28 cellular contexts compared by ENCODE assay signal in the genomic region with DNA sequence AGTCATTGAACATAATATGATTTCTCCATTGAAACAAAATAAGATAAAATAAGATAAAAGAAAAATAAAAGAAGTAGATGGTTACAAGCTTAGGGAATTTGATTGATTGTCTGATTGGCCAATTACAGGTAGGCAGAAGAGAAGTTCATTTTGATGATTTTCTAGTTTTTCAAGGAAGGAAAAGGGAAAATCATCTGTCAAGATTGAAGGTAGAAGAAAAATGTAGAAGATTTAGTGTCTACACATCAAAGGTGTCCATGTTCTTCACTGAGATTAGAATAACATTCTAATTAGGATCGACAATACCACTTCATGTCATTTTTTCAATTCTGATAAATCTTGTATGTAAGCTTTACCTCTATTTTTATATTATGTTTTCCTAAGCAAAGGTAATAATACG.
"Had no signal": no experiment of that assay in that cellular context is flagged by ENCODE, and none has a peak within 500 bp of the region (broad histone marks: within the 10 kb centered on the region; RNA-seq: fewer than 3 reads in every experiment).

No MANE protein-coding gene starts in this region.

- H3K9me3 ChIP-seq: stomach, suprapubic skin, testis, thoracic aorta, thyroid gland, tibial artery, tibial nerve, transverse colon, upper lobe of left lung, upper lobe of right lung, uterus, vagina had no signal

- H3K36me3 ChIP-seq: stomach, suprapubic skin, thoracic aorta, thyroid gland, tibial artery, tibial nerve, transverse colon, upper lobe of left lung, upper lobe of right lung, uterus, vagina had no signal

- H3K36me3 Mint-ChIP-seq: stimulated activated effector memory CD8-positive, alpha-beta T cell treated with anti-CD3 and anti-CD28 coated beads, Interleukin-12 subunit alpha, Interleukin-12 subunit beta, amount 100 ng/mL, for 72 hours; stimulated activated memory B cell treated with anti-CD40 and anti-IgM and Interleukin-4, amounts not matched to agents 10 μg/mL and 1 μg/mL and 100 μg/mL, for 72 hours; stimulated activated naive B cell treated with anti-CD40 and anti-IgM and Interleukin-4, amounts not matched to agents 10 μg/mL and 1 μg/mL and 100 μg/mL, for 72 hours; type B pancreatic cell had no signal

- H3K4me3 Mint-ChIP-seq: stimulated activated effector memory CD8-positive, alpha-beta T cell treated with anti-CD3 and anti-CD28 coated beads, Interleukin-12 subunit alpha, Interleukin-12 subunit beta, amount 100 ng/mL, for 72 hours; stimulated activated memory B cell treated with anti-CD40 and anti-IgM and Interleukin-4, amounts not matched to agents 10 μg/mL and 1 μg/mL and 100 μg/mL, for 72 hours; stimulated activated naive B cell treated with anti-CD40 and anti-IgM and Interleukin-4, amounts not matched to agents 10 μg/mL and 1 μg/mL and 100 μg/mL, for 72 hours; stimulated activated naive CD8-positive, alpha-beta T cell treated with anti-CD3 and anti-CD28 coated beads, Interleukin-15, amount 100 ng/mL, for 72 hours; stimulated activated naive CD8-positive, alpha-beta T cell treated with anti-CD3 and anti-CD28 coated beads, Interleukin-15, Interleukin-2, amounts not matched to agents 100 ng/mL and 50 ng/mL, for 24 hours; type B pancreatic cell had no signal

- H3K9me3 Mint-ChIP-seq: stimulated activated naive CD8-positive, alpha-beta T cell treated with anti-CD3 and anti-CD28 coated beads, Interleukin-15, Interleukin-2, amounts not matched to agents 100 ng/mL and 50 ng/mL, for 24 hours; type B pancreatic cell had no signal

- H3K27me3 Mint-ChIP-seq: stimulated activated memory B cell treated with anti-CD40 and anti-IgM and Interleukin-4, amounts not matched to agents 10 μg/mL and 1 μg/mL and 100 μg/mL, for 72 hours; stimulated activated naive B cell treated with anti-CD40 and anti-IgM and Interleukin-4, amounts not matched to agents 10 μg/mL and 1 μg/mL and 100 μg/mL, for 72 hours; stimulated activated naive CD8-positive, alpha-beta T cell treated with anti-CD3 and anti-CD28 coated beads, Interleukin-15, amount 100 ng/mL, for 72 hours; stimulated activated naive CD8-positive, alpha-beta T cell treated with anti-CD3 and anti-CD28 coated beads, Interleukin-15, Interleukin-2, amounts not matched to agents 100 ng/mL and 50 ng/mL, for 24 hours had no signal

- H3K27ac ChIP-seq: stomach, suprapubic skin, testis, thoracic aorta, thyroid gland, tibial artery, tibial nerve, transverse colon, upper lobe of left lung, upper lobe of right lung, uterus, vagina had no signal

- H3K4me3 ChIP-seq: stomach, suprapubic skin, testis, thoracic aorta, thyroid gland, tibial artery, tibial nerve, transverse colon, upper lobe of left lung, upper lobe of right lung, uterus, vagina had no signal

- H3K27ac Mint-ChIP-seq: stimulated activated effector memory CD8-positive, alpha-beta T cell treated with anti-CD3 and anti-CD28 coated beads, Interleukin-12 subunit alpha, Interleukin-12 subunit beta, amount 100 ng/mL, for 72 hours; stimulated activated memory B cell treated with anti-CD40 and anti-IgM and Interleukin-4, amounts not matched to agents 10 μg/mL and 1 μg/mL and 100 μg/mL, for 72 hours; stimulated activated naive B cell treated with anti-CD40 and anti-IgM and Interleukin-4, amounts not matched to agents 10 μg/mL and 1 μg/mL and 100 μg/mL, for 72 hours; stimulated activated naive CD8-positive, alpha-beta T cell treated with anti-CD3 and anti-CD28 coated beads, Interleukin-15, amount 100 ng/mL, for 72 hours; stimulated activated naive CD8-positive, alpha-beta T cell treated with anti-CD3 and anti-CD28 coated beads, Interleukin-15, Interleukin-2, amounts not matched to agents 100 ng/mL and 50 ng/mL, for 24 hours; type B pancreatic cell had no signal

- H3K4me1 Mint-ChIP-seq: stimulated activated effector memory CD8-positive, alpha-beta T cell treated with anti-CD3 and anti-CD28 coated beads, Interleukin-12 subunit alpha, Interleukin-12 subunit beta, amount 100 ng/mL, for 72 hours; stimulated activated memory B cell treated with anti-CD40 and anti-IgM and Interleukin-4, amounts not matched to agents 10 μg/mL and 1 μg/mL and 100 μg/mL, for 72 hours; stimulated activated naive B cell treated with anti-CD40 and anti-IgM and Interleukin-4, amounts not matched to agents 10 μg/mL and 1 μg/mL and 100 μg/mL, for 72 hours; stimulated activated naive CD8-positive, alpha-beta T cell treated with anti-CD3 and anti-CD28 coated beads, Interleukin-15, amount 100 ng/mL, for 72 hours had no signal

- H3K27me3 ChIP-seq: stomach, suprapubic skin, testis, thyroid gland, tibial artery, tibial nerve, transverse colon, upper lobe of left lung, upper lobe of right lung, uterus, vagina had no signal

- DNase-seq: stimulated activated CD4-positive, alpha-beta T cell treated with anti-CD3 and anti-CD28 coated beads, Interleukin-2, amount 100 ng/mL, for 48 hours; stimulated activated CD4-positive, alpha-beta T cell treated with anti-CD3 and anti-CD28 coated beads, Interleukin-4, amount 100 ng/mL, for 1 hour; stimulated activated CD4-positive, alpha-beta T cell treated with anti-CD3 and anti-CD28 coated beads, Interleukin-4, amount 100 ng/mL, for 24 hours; stimulated activated CD4-positive, alpha-beta T cell treated with anti-CD3 and anti-CD28 coated beads, Interleukin-4, amount 100 ng/mL, for 4 hours; stimulated activated CD8-positive, alpha-beta memory T cell treated with anti-CD3 and anti-CD28 coated beads, Interleukin-4, amount 100 ng/mL, for 48 hours; stimulated activated naive B cell treated with anti-CD40 and anti-IgM and Interleukin-4, amounts not matched to agents 10 μg/mL and 1 μg/mL and 100 μg/mL, for 72 hours; stimulated activated naive CD4-positive, alpha-beta T cell; stimulated activated naive CD4-positive, alpha-beta T cell treated with Interleukin-2 at 50 U/mL for 16 hours; stimulated activated naive CD8-positive, alpha-beta T cell treated with anti-CD3 and anti-CD28 coated beads, Interleukin-15, amount 100 ng/mL, for 72 hours; stimulated activated naive CD8-positive, alpha-beta T cell treated with anti-CD3 and anti-CD28 coated beads, Interleukin-15, Interleukin-2, amounts not matched to agents 100 U/mL and 50 U/mL, for 24 hours; stomach; substantia nigra; testis; thyroid gland; tibial artery; transverse colon; trophoblast cell; upper lobe of left lung; upper lobe of right lung; uterus had no signal
